In genomic region chr2:237085261-237086221, GRCh38 we compare ENCODE assay signal across 1 cellular context.
TF ChIP-seq lines count a peak whose summit lies in the region.

TSS of gene COPS8 (plus strand) at chr2:237085889. CDS start at chr2:237085965, 76 bp downstream.

TF ChIP-seq in K562, 482 proteins besides CTCF, POLR2A, EP300 and RAD21 (continued from another document and continues in another):
- TF ChIP-seq, protein P1, sequence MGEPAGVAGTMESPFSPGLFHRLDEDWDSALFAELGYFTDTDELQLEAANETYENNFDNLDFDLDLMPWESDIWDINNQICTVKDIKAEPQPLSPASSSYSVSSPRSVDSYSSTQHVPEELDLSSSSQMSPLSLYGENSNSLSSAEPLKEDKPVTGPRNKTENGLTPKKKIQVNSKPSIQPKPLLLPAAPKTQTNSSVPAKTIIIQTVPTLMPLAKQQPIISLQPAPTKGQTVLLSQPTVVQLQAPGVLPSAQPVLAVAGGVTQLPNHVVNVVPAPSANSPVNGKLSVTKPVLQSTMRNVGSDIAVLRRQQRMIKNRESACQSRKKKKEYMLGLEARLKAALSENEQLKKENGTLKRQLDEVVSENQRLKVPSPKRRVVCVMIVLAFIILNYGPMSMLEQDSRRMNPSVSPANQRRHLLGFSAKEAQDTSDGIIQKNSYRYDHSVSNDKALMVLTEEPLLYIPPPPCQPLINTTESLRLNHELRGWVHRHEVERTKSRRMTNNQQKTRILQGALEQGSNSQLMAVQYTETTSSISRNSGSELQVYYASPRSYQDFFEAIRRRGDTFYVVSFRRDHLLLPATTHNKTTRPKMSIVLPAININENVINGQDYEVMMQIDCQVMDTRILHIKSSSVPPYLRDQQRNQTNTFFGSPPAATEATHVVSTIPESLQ (CRISPR knock-in tag; IDR thresholded peaks at IDR 0.05) = no peak
- TF ChIP-seq ATF7 (IDR thresholded peaks at IDR 0.05) (peak; percentile 72), BCOR (IDR thresholded peaks at IDR 0.05) (0 out of 2 replicates have a peak, but pooled peaks have one; percentile 25), THRA (IDR thresholded peaks at IDR 0.05) (no peak), MCM5 (IDR thresholded peaks at IDR 0.05; ENCODE audit: low read depth) (no peak), MBD1 (CRISPR knock-in tag; IDR thresholded peaks at IDR 0.05) (no peak), BHLHE40 (IDR thresholded peaks at IDR 0.05; ENCODE audit: low read length) (0 out of 2 replicates have a peak, but pooled peaks have one; percentile 19), KLF1 (tag; IDR thresholded peaks at IDR 0.05) (no peak), PHF20 (IDR thresholded peaks at IDR 0.05; ENCODE audit: partially characterized antibody) (peak; percentile 95), SP2 (IDR thresholded peaks at IDR 0.05; ENCODE audit: extremely low read depth, low read depth, low read length, poor library complexity, severe bottlenecking) (peak; percentile 83), XRCC5 (IDR thresholded peaks at IDR 0.05; ENCODE audit: low read depth, low read length) (0 out of 2 replicates have a peak, but pooled peaks have one; percentile 12), SIN3B (IDR thresholded peaks at IDR 0.05; ENCODE audit: low read depth) (peak; percentile 95), EWSR1 (IDR thresholded peaks at IDR 0.05; ENCODE audit: borderline replicate concordance, low read depth, partially characterized antibody) (no peak), TBL1XR1 (IDR thresholded peaks at IDR 0.05; ENCODE audit: low read length in 2 of 2) (peak; percentile 23 to 93; a peak in 2 of 4 replicates), HDAC6 (IDR thresholded peaks at IDR 0.05; ENCODE audit: low read depth, low read length) (no peak), FOXP1 (CRISPR knock-in tag; IDR thresholded peaks at IDR 0.05) (peak; percentile 73; the same call in 1 of the 2 replicates), THAP12 (CRISPR knock-in tag; IDR thresholded peaks at IDR 0.05) (peak; percentile 97), SIN3A (IDR thresholded peaks at IDR 0.05; ENCODE audit: borderline replicate concordance in 2 of 2, control insufficient read depth in 1 of 2, low read depth in 2 of 2, low read length in 2 of 2) (peak in 1 of 2 experiments; percentile 68; a peak in 1 of 4 replicates), NCOA4 (IDR thresholded peaks at IDR 0.05; ENCODE audit: partially characterized antibody) (no peak), BCLAF1 (IDR thresholded peaks at IDR 0.05; ENCODE audit: borderline replicate concordance in 1 of 2, control insufficient read depth in 1 of 2, low read depth in 2 of 2, low read length in 1 of 2) (no peak; a peak in 1 of 4 replicates), MBD2 (IDR thresholded peaks at IDR 0.05; ENCODE audit: borderline replicate concordance, low read depth) (peak; percentile 83), ZNF165 (CRISPR knock-in tag; IDR thresholded peaks at IDR 0.05; ENCODE audit: borderline replicate concordance) (no peak), TRIM24 (IDR thresholded peaks at IDR 0.05) (0 out of 4 replicates have a peak, but pooled peaks of 1 of the 2 experiments have one; percentile 23), TAF1 (IDR thresholded peaks at IDR 0.05; ENCODE audit: control insufficient read depth, extremely low read depth, insufficient read depth, low read length, severe bottlenecking) (peak; percentile 79), SRSF1 (IDR thresholded peaks at IDR 0.05; ENCODE audit: low read depth, low read length) (no peak), L3MBTL2 (IDR thresholded peaks at IDR 0.05) (peak; percentile 84), HSF4 (CRISPR knock-in tag; IDR thresholded peaks at IDR 0.05; ENCODE audit: borderline replicate concordance) (no peak), NRF1 (conservative IDR thresholded peaks at IDR 0.05 in 1 of 2, IDR thresholded peaks at IDR 0.05 in 1 of 2) (peak; percentile 55 to 60), ZNF431 (CRISPR knock-in tag; IDR thresholded peaks at IDR 0.05) (no peak)
- TF ChIP-seq, protein P2, sequence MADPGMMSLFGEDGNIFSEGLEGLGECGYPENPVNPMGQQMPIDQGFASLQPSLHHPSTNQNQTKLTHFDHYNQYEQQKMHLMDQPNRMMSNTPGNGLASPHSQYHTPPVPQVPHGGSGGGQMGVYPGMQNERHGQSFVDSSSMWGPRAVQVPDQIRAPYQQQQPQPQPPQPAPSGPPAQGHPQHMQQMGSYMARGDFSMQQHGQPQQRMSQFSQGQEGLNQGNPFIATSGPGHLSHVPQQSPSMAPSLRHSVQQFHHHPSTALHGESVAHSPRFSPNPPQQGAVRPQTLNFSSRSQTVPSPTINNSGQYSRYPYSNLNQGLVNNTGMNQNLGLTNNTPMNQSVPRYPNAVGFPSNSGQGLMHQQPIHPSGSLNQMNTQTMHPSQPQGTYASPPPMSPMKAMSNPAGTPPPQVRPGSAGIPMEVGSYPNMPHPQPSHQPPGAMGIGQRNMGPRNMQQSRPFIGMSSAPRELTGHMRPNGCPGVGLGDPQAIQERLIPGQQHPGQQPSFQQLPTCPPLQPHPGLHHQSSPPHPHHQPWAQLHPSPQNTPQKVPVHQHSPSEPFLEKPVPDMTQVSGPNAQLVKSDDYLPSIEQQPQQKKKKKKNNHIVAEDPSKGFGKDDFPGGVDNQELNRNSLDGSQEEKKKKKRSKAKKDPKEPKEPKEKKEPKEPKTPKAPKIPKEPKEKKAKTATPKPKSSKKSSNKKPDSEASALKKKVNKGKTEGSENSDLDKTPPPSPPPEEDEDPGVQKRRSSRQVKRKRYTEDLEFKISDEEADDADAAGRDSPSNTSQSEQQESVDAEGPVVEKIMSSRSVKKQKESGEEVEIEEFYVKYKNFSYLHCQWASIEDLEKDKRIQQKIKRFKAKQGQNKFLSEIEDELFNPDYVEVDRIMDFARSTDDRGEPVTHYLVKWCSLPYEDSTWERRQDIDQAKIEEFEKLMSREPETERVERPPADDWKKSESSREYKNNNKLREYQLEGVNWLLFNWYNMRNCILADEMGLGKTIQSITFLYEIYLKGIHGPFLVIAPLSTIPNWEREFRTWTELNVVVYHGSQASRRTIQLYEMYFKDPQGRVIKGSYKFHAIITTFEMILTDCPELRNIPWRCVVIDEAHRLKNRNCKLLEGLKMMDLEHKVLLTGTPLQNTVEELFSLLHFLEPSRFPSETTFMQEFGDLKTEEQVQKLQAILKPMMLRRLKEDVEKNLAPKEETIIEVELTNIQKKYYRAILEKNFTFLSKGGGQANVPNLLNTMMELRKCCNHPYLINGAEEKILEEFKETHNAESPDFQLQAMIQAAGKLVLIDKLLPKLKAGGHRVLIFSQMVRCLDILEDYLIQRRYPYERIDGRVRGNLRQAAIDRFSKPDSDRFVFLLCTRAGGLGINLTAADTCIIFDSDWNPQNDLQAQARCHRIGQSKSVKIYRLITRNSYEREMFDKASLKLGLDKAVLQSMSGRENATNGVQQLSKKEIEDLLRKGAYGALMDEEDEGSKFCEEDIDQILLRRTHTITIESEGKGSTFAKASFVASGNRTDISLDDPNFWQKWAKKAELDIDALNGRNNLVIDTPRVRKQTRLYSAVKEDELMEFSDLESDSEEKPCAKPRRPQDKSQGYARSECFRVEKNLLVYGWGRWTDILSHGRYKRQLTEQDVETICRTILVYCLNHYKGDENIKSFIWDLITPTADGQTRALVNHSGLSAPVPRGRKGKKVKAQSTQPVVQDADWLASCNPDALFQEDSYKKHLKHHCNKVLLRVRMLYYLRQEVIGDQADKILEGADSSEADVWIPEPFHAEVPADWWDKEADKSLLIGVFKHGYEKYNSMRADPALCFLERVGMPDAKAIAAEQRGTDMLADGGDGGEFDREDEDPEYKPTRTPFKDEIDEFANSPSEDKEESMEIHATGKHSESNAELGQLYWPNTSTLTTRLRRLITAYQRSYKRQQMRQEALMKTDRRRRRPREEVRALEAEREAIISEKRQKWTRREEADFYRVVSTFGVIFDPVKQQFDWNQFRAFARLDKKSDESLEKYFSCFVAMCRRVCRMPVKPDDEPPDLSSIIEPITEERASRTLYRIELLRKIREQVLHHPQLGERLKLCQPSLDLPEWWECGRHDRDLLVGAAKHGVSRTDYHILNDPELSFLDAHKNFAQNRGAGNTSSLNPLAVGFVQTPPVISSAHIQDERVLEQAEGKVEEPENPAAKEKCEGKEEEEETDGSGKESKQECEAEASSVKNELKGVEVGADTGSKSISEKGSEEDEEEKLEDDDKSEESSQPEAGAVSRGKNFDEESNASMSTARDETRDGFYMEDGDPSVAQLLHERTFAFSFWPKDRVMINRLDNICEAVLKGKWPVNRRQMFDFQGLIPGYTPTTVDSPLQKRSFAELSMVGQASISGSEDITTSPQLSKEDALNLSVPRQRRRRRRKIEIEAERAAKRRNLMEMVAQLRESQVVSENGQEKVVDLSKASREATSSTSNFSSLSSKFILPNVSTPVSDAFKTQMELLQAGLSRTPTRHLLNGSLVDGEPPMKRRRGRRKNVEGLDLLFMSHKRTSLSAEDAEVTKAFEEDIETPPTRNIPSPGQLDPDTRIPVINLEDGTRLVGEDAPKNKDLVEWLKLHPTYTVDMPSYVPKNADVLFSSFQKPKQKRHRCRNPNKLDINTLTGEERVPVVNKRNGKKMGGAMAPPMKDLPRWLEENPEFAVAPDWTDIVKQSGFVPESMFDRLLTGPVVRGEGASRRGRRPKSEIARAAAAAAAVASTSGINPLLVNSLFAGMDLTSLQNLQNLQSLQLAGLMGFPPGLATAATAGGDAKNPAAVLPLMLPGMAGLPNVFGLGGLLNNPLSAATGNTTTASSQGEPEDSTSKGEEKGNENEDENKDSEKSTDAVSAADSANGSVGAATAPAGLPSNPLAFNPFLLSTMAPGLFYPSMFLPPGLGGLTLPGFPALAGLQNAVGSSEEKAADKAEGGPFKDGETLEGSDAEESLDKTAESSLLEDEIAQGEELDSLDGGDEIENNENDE (IDR thresholded peaks at IDR 0.05; ENCODE audit: low read depth, low read length) = no peak
- TF ChIP-seq, protein P3, sequence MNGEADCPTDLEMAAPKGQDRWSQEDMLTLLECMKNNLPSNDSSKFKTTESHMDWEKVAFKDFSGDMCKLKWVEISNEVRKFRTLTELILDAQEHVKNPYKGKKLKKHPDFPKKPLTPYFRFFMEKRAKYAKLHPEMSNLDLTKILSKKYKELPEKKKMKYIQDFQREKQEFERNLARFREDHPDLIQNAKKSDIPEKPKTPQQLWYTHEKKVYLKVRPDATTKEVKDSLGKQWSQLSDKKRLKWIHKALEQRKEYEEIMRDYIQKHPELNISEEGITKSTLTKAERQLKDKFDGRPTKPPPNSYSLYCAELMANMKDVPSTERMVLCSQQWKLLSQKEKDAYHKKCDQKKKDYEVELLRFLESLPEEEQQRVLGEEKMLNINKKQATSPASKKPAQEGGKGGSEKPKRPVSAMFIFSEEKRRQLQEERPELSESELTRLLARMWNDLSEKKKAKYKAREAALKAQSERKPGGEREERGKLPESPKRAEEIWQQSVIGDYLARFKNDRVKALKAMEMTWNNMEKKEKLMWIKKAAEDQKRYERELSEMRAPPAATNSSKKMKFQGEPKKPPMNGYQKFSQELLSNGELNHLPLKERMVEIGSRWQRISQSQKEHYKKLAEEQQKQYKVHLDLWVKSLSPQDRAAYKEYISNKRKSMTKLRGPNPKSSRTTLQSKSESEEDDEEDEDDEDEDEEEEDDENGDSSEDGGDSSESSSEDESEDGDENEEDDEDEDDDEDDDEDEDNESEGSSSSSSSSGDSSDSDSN (IDR thresholded peaks at IDR 0.05; ENCODE audit: borderline replicate concordance in 1 of 2, low read depth in 2 of 2, low read length in 2 of 2) = peak in 1 of 2 experiments; percentile 57; a peak in 1 of 4 replicates
